In the genomic region with DNA sequence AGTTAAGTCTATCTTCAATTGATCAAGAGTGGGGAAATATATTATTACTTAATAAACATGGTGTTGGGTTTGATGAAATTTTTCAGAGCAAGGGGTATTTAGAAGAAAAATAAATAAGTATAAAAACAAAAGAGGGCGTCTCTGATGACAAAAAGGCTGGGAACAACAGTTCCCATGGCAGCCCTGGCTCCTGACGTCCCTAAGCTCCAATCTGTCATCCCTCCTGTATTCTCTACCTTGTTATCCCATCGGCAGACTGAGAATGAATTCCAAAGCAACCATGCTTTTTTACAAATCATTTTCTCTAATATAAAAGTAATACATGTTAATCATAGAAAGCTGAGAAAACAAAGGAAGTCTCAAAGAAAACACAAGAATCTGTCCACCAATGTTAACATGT, we compare ENCODE assay signal across 1 cellular context.
TF ChIP-seq lines count a peak whose summit lies in the region.

No MANE protein-coding gene starts in this region.

TF ChIP-seq in K562, 482 proteins besides CTCF, POLR2A, EP300 and RAD21:
- TF ChIP-seq MEIS2 (IDR thresholded peaks at IDR 0.05; ENCODE audit: partially characterized antibody) (peak; percentile 41), RHOXF2B (CRISPR knock-in tag; conservative IDR thresholded peaks at IDR 0.05) (no peak)
TF ChIP-seq in K562: peak in this region for 1.
